ENCODE assay signal across 25 cellular contexts in the genomic region with DNA sequence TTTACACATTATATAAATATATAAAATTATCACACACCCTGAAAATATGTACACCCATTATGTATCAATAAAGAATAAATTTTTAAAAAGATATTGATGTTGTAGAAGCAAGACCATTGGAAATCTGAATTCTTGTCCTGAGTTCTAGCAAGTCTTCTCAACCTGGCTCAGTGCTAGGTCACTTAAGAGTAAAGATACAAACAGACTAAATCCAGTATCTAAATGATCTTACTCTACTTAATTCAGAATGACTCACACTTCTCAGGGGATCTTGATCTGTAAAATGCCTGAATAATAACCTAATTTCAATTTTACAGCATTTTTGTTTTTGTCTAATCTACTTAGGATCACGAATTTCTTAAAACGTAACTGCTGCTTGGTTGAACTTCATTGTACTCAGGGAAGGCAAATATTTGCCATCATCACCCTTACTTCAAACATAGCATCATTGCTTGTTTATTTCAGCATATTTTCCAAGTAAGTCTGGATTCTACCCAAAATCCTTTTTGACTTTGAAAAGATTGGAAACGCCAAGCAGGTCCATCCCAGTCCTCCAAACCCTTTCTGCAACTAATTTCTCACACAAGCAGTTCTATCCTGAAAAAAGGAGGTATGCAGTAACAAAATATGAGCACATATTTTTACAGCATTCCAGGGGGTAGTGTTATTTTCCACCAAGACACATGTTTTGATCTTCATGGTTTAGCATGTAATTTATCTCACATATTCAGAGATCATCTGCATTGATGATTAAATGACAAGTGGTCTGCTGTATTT.
DNase-seq lines count a peak whose midpoint lies in the region; ATAC-seq and TF ChIP-seq lines count a peak whose summit lies in the region.
"Had no signal": no experiment of that assay in that cellular context is flagged by ENCODE, and none has a peak within 500 bp of the region (broad histone marks: within the 10 kb centered on the region; RNA-seq: fewer than 3 reads in every experiment).

No MANE protein-coding gene starts in this region.

- DNase-seq in EH (ENCODE audit: low read depth): peak; percentile 64
- peak; percentile 34 for DNase-seq in HFFc6
- DNase-seq in adipocyte (ENCODE audit: low read depth): peak; percentile 23
- DNase-seq in osteocyte (ENCODE audit: extremely low spot score, unreplicated experiment): no peak
- no peak for DNase-seq in LoVo (ENCODE audit: low spot score)
- DNase-seq in NCI-H82 treated with DMSO at 0.1 percent for 48 hours (lab: John Stamatoyannopoulos, UW; ENCODE audit: unreplicated experiment): no peak
- DNase-seq in G401 (ENCODE audit: low spot score): no peak
- DNase-seq: ACHN; AML-193; C1 segment of cervical spinal cord; CD8-positive, alpha-beta T cell; DMS153; GOT3; Kasumi-1; NCI-H1092; NCI-H1436; NCI-H2227 treated with DMSO at 0.1 percent for 48 hours; NCI-H510A; NCI-H748 treated with DMSO at 0.1 percent for 48 hours; NK-92 treated with Interleukin-12 subunit alpha and Interleukin-12 subunit beta, amount 100 ng/mL, for 24 hours had no signal

- H3K9ac ChIP-seq in adipocyte (ENCODE audit: low read length): no peak overlapping the region

- peaks cover under 1% of the 10 kb centered on the region; the same call in 1 of the 2 replicates for H3K9me3 Mint-ChIP-seq in HFFc6
- peaks cover 2% of the 10 kb centered on the region for H3K9me3 Mint-ChIP-seq in osteocyte (ENCODE audit: unreplicated experiment)
- H3K9me3 Mint-ChIP-seq: CD8-positive, alpha-beta T cell had no signal

- no peaks in the 10 kb centered on the region for H3K9me3 ChIP-seq in adipocyte (ENCODE audit: control insufficient read depth, low read length)
- H3K9me3 ChIP-seq: SJSA1 had no signal

- H3K27ac Mint-ChIP-seq in HFFc6 (peak overlapping the region; percentile 66), osteocyte (ENCODE audit: unreplicated experiment) (peak overlapping the region; percentile 70)
- H3K27ac Mint-ChIP-seq: CD8-positive, alpha-beta T cell; T-helper 1 cell treated with Interleukin-12 subunit alpha and Interleukin-12 subunit beta and Interleukin-4 antibody, amounts not matched to agents 30 μg/mL and 1 μg/mL, for 36 hours had no signal

- H3K4me3 ChIP-seq in adipocyte (ENCODE audit: low read length): no peak overlapping the region
- H3K4me3 ChIP-seq: GM12878, SJSA1 had no signal

- H3K4me3 Mint-ChIP-seq in HFFc6 (peak overlapping the region; percentile 27), osteocyte (ENCODE audit: unreplicated experiment) (peak overlapping the region; percentile 20)
- H3K4me3 Mint-ChIP-seq: CD8-positive, alpha-beta T cell; T-helper 1 cell treated with Interleukin-12 subunit alpha and Interleukin-12 subunit beta and Interleukin-4 antibody, amounts not matched to agents 30 μg/mL and 1 μg/mL, for 36 hours had no signal

- H3K4me1 Mint-ChIP-seq in HFFc6 (ENCODE audit: low read depth) (peaks cover 55% of the 10 kb centered on the region), osteocyte (ENCODE audit: unreplicated experiment) (peaks cover 39% of the 10 kb centered on the region)

- no peaks in the 10 kb centered on the region for H3K4me1 ChIP-seq in adipocyte (ENCODE audit: control insufficient read depth, insufficient read depth, low read length)

- no peak for ATAC-seq in HG03045 (IDR thresholded peaks at IDR 0.05; ENCODE audit: unreplicated experiment)
- ATAC-seq: CD8-positive, alpha-beta T cell; GM12878; Panc1 had no signal

- TF ChIP-seq CTCF in HFFc6 (IDR thresholded peaks at IDR 0.05) (no peak), osteocyte (IDR thresholded peaks at IDR 0.05) (no peak)

- H3K27me3 Mint-ChIP-seq in HFFc6 (ENCODE audit: insufficient read depth) (no peaks in the 10 kb centered on the region), osteocyte (ENCODE audit: unreplicated experiment) (no peaks in the 10 kb centered on the region)

- in situ Hi-C loops in G401 (cut with HindIII; ENCODE audit: low sequenced_read_pairs): no loop called here

- H3K27me3 ChIP-seq in adipocyte (replicated peaks; ENCODE audit: control insufficient read depth, insufficient read depth, low read length): no peaks in the 10 kb centered on the region
- H3K27me3 ChIP-seq: SJSA1 had no signal

- H3K36me3 ChIP-seq in adipocyte (ENCODE audit: control insufficient read depth, insufficient read depth, low read length, severe bottlenecking): no peaks in the 10 kb centered on the region
- H3K36me3 ChIP-seq: SJSA1 had no signal

- peaks cover 3% of the 10 kb centered on the region; the same call in 1 of the 2 replicates for H3K36me3 Mint-ChIP-seq in HFFc6 (ENCODE audit: low read depth)
- no peaks in the 10 kb centered on the region for H3K36me3 Mint-ChIP-seq in osteocyte (ENCODE audit: unreplicated experiment)
- H3K36me3 Mint-ChIP-seq: CD8-positive, alpha-beta T cell had no signal

Comparison
In these comparisons a context has a peak if more than half of its experiments do, and no peak if none do; other contexts are left out.
1. DNase-seq: peak in EH (single experiment), HFFc6 (single experiment) and adipocyte (single experiment); none in osteocyte (single experiment), LoVo (single experiment), NCI-H82 treated with DMSO at 0.1 percent for 48 hours (single experiment) and G401 (single experiment).